In the genomic region with DNA sequence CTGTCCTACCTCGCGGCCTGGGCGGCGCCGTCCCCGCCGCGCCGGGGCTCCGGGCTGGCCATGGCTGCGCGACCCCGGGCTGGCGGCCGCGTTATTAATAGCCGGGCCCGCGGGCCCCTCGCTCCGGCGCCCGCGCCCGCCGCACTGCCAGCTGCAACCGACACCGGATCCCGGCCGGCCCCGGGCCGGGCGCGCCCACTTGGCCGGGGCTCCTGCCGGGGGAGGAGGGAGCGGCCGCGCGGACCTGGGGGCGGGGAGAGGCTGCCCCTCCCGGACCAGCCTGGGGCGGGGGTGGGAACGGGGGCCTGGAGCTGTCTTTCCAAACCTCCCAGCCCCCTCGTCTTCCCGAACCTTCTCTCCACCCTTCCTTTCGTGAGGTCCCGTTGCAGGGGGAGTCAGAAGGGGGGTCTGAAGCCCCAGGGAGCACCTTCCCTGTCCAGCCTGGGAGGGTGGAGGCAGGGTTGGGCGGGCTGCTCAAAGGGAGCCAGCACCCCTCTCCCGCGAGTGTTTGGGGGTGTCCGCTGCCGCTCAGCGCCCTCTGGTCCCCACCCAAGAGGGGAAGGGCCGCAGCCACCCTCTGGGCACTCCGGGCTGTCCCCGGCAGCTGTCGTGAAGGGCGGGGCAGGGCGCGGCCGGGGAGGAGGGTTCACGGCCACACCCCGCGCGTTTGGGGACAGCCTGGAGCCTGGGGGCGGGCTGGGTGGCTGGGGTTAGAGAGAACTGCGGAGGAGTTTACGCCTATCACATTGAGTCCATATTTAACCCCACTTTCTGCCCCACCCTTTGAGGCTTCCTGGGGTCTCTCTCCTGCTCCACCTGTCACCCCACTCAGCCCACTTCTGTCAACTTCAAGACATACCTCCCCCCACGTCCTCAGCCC, we compare ENCODE assay signal across 9 cellular contexts. TPM values are rescaled to one million over a fixed set of nuclear protein-coding genes. Genes with fewer than 3 reads are reported as not detected.
DNase-seq lines count a peak whose midpoint lies in the region; ATAC-seq, FAIRE-seq and TF ChIP-seq lines count a peak whose summit lies in the region.
"Had no signal": no experiment of that assay in that cellular context is flagged by ENCODE, and none has a peak within 500 bp of the region (broad histone marks: within the 10 kb centered on the region; RNA-seq: fewer than 3 reads in every experiment).

TSS of gene SYNC (minus strand) at position 172 of the 880 bp plus-strand sequence. CDS start at position 62, 110 bp downstream.

- H3K9me3 Mint-ChIP-seq in chondrocyte (ENCODE audit: low read depth), result no peaks in the 10 kb centered on the region

- no peak for FAIRE-seq in small intestine (lab: Jason Lieb, UNC)

- H4K20me1 ChIP-seq in OCI-LY1 (ENCODE audit: insufficient read depth, low read length), result no peaks in the 10 kb centered on the region

- H3K27me3 Mint-ChIP-seq in chondrocyte (ENCODE audit: low read depth), result no peaks in the 10 kb centered on the region

- peak within 1 kb of the TSS; percentile 89 for H3K4me3 Mint-ChIP-seq in chondrocyte (ENCODE audit: unreplicated experiment)

- ATAC-seq in GM19324 (IDR thresholded peaks at IDR 0.05; ENCODE audit: low FRiP score, unreplicated experiment), result no peak

- no peaks in the 10 kb centered on the region for H3F3A ChIP-seq in OCI-LY1 (ENCODE audit: insufficient read depth, low read length)

- no peak for TF ChIP-seq CTCF in OCI-LY1 (IDR thresholded peaks at IDR 0.05; ENCODE audit: low read length)
- no peak for TF ChIP-seq CTCF in chondrocyte (IDR thresholded peaks at IDR 0.05)

- no peak within 1 kb of the TSS for H3K9ac ChIP-seq in OCI-LY1 (ENCODE audit: low read length)

- H3K36me3 ChIP-seq in OCI-LY1 (ENCODE audit: insufficient read depth, low read length) (no peaks in the 10 kb centered on the region), small intestine (ENCODE audit: control insufficient read depth in 2 of 2, insufficient read depth in 2 of 2, low read length in 2 of 2) (no peaks in the 10 kb centered on the region)

- H3K79me2 ChIP-seq in OCI-LY1 (ENCODE audit: insufficient read depth, low read length), result no peaks in the 10 kb centered on the region

- peaks cover 64% of the 10 kb centered on the region for H3K4me1 Mint-ChIP-seq in chondrocyte (ENCODE audit: low read depth)

- DNase-seq in DMS 273 (lab: John Stamatoyannopoulos, UW; ENCODE audit: unreplicated experiment), result peak; percentile 71
- no peak for DNase-seq in DMS 273 treated with DMSO at 0.1 percent for 48 hours (lab: John Stamatoyannopoulos, UW)
- peak; percentile 94 for DNase-seq in chondrocyte (ENCODE audit: low spot score)
- peak; percentile 65 for DNase-seq in iris pigment epithelial cell (ENCODE audit: low read depth)
- DNase-seq in small intestine, result peak; percentile 89
- no peak for DNase-seq in DMS79 (lab: John Stamatoyannopoulos, UW)

- peak within 1 kb of the TSS; percentile 99 for H3K27ac Mint-ChIP-seq in chondrocyte (ENCODE audit: unreplicated experiment)

- H3K27me3 ChIP-seq in OCI-LY1 (ENCODE audit: insufficient read depth, low read length) (peaks cover 19% of the 10 kb centered on the region), small intestine (ENCODE audit: control insufficient read depth in 2 of 2, insufficient read depth in 2 of 2, low read length in 2 of 2) (peaks cover 0 to 7% of the 10 kb centered on the region in 2 donors)

- no peak within 1 kb of the TSS for H2AFZ ChIP-seq in OCI-LY1 (ENCODE audit: low read length)

- no peaks in the 10 kb centered on the region for H3K9me2 ChIP-seq in OCI-LY1 (ENCODE audit: low read depth, low read length)

- no peak within 1 kb of the TSS for H3K27ac ChIP-seq in OCI-LY1 (ENCODE audit: low read depth, low read length, poor library complexity, severe bottlenecking)
- H3K27ac ChIP-seq in small intestine (ENCODE audit: low read depth in 1 of 2, low read length in 1 of 2), result peak within 1 kb of the TSS; percentile 52 to 72
- H3K27ac ChIP-seq: 22Rv1 had no signal

- H3K4me1 ChIP-seq in OCI-LY1 (ENCODE audit: insufficient read depth, low read length, severe bottlenecking) (peaks cover 11% of the 10 kb centered on the region), small intestine (ENCODE audit: control insufficient read depth in 2 of 2, insufficient read depth in 1 of 2, low read depth in 1 of 2, low read length in 1 of 2) (peaks cover 3 to 9% of the 10 kb centered on the region in 2 donors)

- H3K9me3 ChIP-seq in OCI-LY1 (ENCODE audit: low read length) (no peaks in the 10 kb centered on the region), small intestine (ENCODE audit: control insufficient read depth, low read depth) (no peaks in the 10 kb centered on the region)

- peaks cover 2% of the 10 kb centered on the region for H3K36me3 Mint-ChIP-seq in chondrocyte (ENCODE audit: low read depth)

- H3K4me2 ChIP-seq in OCI-LY1 (ENCODE audit: low read length), result peak within 1 kb of the TSS; percentile 67

- H3K4me3 ChIP-seq in OCI-LY1 (ENCODE audit: low read depth, low read length, poor library complexity, severe bottlenecking) (peak within 1 kb of the TSS; percentile 45), small intestine (ENCODE audit: low read depth in 1 of 2, low read length in 2 of 2) (peak within 1 kb of the TSS; percentile 34 to 49)

- 1% methylated on average over 25 to 70 of the region's 70 CpGs for WGBS in small intestine, 3 donors

RNA-seq across cellular contexts. Expression of gene SYNC, which starts in this region (rescaled TPM):
- 66.8 to 72.5 TPM (median 71.8 TPM) in 3 replicates for total RNA-seq in chondrocyte
- polyA plus RNA-seq in small intestine, result 1 to 10 TPM; 1.1 to 4.7 (median 3.5) TPM

Comparison
In these comparisons a context has a peak if more than half of its experiments do, and no peak if none do; other contexts are left out.
1. DNase-seq: peak in DMS 273 (single experiment), chondrocyte (single experiment), iris pigment epithelial cell (single experiment) and small intestine (single experiment); none in DMS 273 treated with DMSO at 0.1 percent for 48 hours (single experiment) and DMS79 (single experiment).